Comparison of ENCODE assay signal across 8 cellular contexts in the genomic region with DNA sequence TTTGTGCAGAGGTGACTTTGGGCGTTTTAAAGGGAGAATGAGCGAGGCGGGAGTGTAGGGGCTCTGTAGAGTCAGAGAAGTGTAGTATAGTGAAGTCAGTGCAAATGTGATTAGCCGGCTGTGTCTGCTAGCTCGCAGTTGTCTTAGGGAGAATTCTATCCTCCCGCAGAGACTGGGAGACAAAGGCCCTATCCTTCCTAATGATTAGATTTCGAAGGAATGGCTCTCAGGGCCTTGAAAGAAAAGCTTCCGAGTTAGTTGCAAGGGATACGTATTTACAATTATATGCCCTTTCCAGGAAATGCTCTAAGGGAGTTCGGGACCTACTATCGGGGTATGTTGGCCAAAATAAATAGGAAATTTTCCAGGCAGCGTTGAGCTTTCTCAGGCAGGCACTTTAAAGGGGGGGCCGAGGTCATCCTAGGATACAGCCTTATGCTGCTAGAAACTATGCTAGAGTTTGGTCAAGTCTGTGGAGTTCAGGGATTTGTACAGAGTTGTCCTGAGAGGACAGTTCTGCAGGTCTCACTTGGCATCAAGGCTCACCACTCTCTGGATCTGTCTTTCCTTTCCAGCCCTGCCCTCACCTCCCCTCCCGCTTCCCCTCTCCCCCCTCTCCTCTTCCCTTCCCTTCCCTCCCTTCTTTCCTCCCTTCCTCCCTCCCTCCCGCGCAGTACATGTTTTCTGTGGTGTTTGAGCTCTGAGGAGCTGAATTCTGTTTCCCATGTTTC. TPM values are rescaled to one million over a fixed set of nuclear protein-coding genes. Genes with fewer than 3 reads are reported as not detected.
DNase-seq lines count a peak whose midpoint lies in the region; ATAC-seq and TF ChIP-seq lines count a peak whose summit lies in the region.

No MANE protein-coding gene starts in this region.

- H3K9ac ChIP-seq in ES-I3 (ENCODE audit: low read depth, low read length) (peak overlapping the region; percentile 93), iPS-20b (ENCODE audit: low read depth, low read length) (peak overlapping the region; percentile 98)

- H3K4me1 ChIP-seq in ES-I3 (ENCODE audit: insufficient read depth, low read length) (peaks cover 9% of the 10 kb centered on the region), iPS-20b (ENCODE audit: insufficient read depth, low read length) (peaks cover 7% of the 10 kb centered on the region; the same call in 1 of the 2 replicates)

- peak overlapping the region; percentile 100 for H3K27ac Mint-ChIP-seq in stimulated activated effector memory CD8-positive, alpha-beta T cell treated with anti-CD3 and anti-CD28 coated beads, Interleukin-12 subunit alpha, Interleukin-12 subunit beta, amount 100 ng/mL, for 72 hours

- no peak for TF ChIP-seq CTCF in LNCaP clone FGC (IDR thresholded peaks at IDR 0.05; ENCODE audit: control insufficient read depth, extremely low read depth, insufficient read depth)

- DNase-seq in LNCaP clone FGC (ENCODE audit: low read depth) (no peak), globus pallidus (ENCODE audit: low spot score) (no peak)
- no peak for DNase-seq in stimulated activated effector memory CD8-positive, alpha-beta T cell treated with anti-CD3 and anti-CD28 coated beads, Interleukin-12 subunit alpha, Interleukin-12 subunit beta, amount 100 ng/mL, for 72 hours (ENCODE audit: low spot score in 2 of 2)

- no peaks in the 10 kb centered on the region for H3K27me3 ChIP-seq in iPS-20b (ENCODE audit: insufficient read depth, low read length)

- H3K4me1 Mint-ChIP-seq in stimulated activated effector memory CD8-positive, alpha-beta T cell treated with anti-CD3 and anti-CD28 coated beads, Interleukin-12 subunit alpha, Interleukin-12 subunit beta, amount 100 ng/mL, for 72 hours: peaks cover 36% of the 10 kb centered on the region

- no peaks in the 10 kb centered on the region for H3K9me3 Mint-ChIP-seq in stimulated activated effector memory CD8-positive, alpha-beta T cell treated with anti-CD3 and anti-CD28 coated beads, Interleukin-12 subunit alpha, Interleukin-12 subunit beta, amount 100 ng/mL, for 72 hours

- H3K36me3 ChIP-seq in ES-I3 (ENCODE audit: insufficient read depth, low read length): peaks cover 16% of the 10 kb centered on the region
- peaks cover 47% of the 10 kb centered on the region for H3K36me3 ChIP-seq in iPS-20b (ENCODE audit: insufficient read depth, low read depth, low read length)

- H3K9me3 ChIP-seq in ES-I3 (ENCODE audit: control insufficient read depth, insufficient read depth, low read length): no peaks in the 10 kb centered on the region
- no peaks in the 10 kb centered on the region for H3K9me3 ChIP-seq in iPS-20b (ENCODE audit: insufficient read depth, low read depth, low read length)

- peak; percentile 19 for ATAC-seq in stimulated activated effector memory CD8-positive, alpha-beta T cell treated with anti-CD3 and anti-CD28 coated beads, Interleukin-12 subunit alpha, Interleukin-12 subunit beta, amount 100 ng/mL, for 72 hours
- no peak for ATAC-seq in HG03521 (IDR thresholded peaks at IDR 0.05; ENCODE audit: unreplicated experiment)
- ATAC-seq in GM21381 (IDR thresholded peaks at IDR 0.05; ENCODE audit: unreplicated experiment): no peak

- H3K27ac ChIP-seq in adipose tissue (ENCODE audit: low read depth, low read length): peak overlapping the region; percentile 43
- H3K27ac ChIP-seq in iPS-20b (ENCODE audit: low read length): peak overlapping the region; percentile 53

- peaks cover 61% of the 10 kb centered on the region for H3K36me3 Mint-ChIP-seq in stimulated activated effector memory CD8-positive, alpha-beta T cell treated with anti-CD3 and anti-CD28 coated beads, Interleukin-12 subunit alpha, Interleukin-12 subunit beta, amount 100 ng/mL, for 72 hours

- H3K4me3 Mint-ChIP-seq in stimulated activated effector memory CD8-positive, alpha-beta T cell treated with anti-CD3 and anti-CD28 coated beads, Interleukin-12 subunit alpha, Interleukin-12 subunit beta, amount 100 ng/mL, for 72 hours: peak overlapping the region; percentile 95

- WGBS in adipose tissue, 3 donors: 1 to 3% (median 1%) methylated on average over 16 of the region's 16 CpGs

- H3K4me3 ChIP-seq in LNCaP clone FGC (ENCODE audit: low read depth, low read length): peak overlapping the region; percentile 76
- H3K4me3 ChIP-seq in iPS-20b (ENCODE audit: low read length): peak overlapping the region; percentile 97

RNA-seq across cellular contexts. Expression of a gene that starts 0.8 kb away (rescaled TPM):
- 10 to 100 TPM; 58.3 to 83.0 (median 66.1) TPM for polyA plus RNA-seq in adipose tissue

RNA-seq across cellular contexts. Expression of a gene that starts 1.1 kb away (rescaled TPM):
- polyA plus RNA-seq in adipose tissue: 100 to 1,000 TPM in 1 of 3 donors, 10 to 100 TPM in 2; 61.1 to 124 (median 95.5) TPM

RNA-seq across cellular contexts. Expression of a gene that starts 21.2 kb away (rescaled TPM):
- 1 to 10 TPM; 2.1 to 4.3 (median 3.9) TPM for polyA plus RNA-seq in adipose tissue
